In the genomic region with DNA sequence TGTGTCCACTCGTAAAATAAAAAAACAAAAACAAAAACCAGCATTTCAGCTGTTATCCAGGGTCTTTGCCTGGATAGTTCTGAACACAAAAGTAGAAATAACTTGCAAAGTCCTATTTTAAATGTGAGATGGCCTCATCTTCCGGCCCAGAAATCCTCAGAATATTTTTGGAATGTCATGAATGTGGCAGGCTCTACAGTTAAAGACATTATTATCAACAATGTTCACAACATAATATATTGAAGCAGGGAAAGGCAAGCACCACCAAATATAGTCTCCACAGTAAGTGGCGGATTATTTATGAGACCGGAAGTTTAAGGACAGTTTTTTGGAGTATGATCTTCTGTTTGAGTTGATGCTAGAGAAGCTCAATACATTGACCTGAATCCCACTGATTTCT, we compare ENCODE assay signal across 9 cellular contexts. TPM values are rescaled to one million over a fixed set of nuclear protein-coding genes. Genes with fewer than 3 reads are reported as not detected.
DNase-seq lines count a peak whose midpoint lies in the region; ATAC-seq, FAIRE-seq and TF ChIP-seq lines count a peak whose summit lies in the region.
"Had no signal": no experiment of that assay in that cellular context is flagged by ENCODE, and none has a peak within 500 bp of the region (broad histone marks: within the 10 kb centered on the region; RNA-seq: fewer than 3 reads in every experiment).

No MANE protein-coding gene starts in this region.

- no peak for TF ChIP-seq EP300 in K562 (IDR thresholded peaks at IDR 0.05; ENCODE audit: low read length)

- H3K4me1 Mint-ChIP-seq in stimulated activated naive CD8-positive, alpha-beta T cell treated with anti-CD3 and anti-CD28 coated beads, Interleukin-15, Interleukin-2, amounts not matched to agents 100 ng/mL and 50 ng/mL, for 24 hours (ENCODE audit: low read depth), result peaks cover 18% of the 10 kb centered on the region
- H3K4me1 Mint-ChIP-seq in stimulated activated naive CD8-positive, alpha-beta T cell treated with anti-CD3 and anti-CD28 coated beads, Interleukin-15, amount 100 ng/mL, for 72 hours, result peaks cover 25% of the 10 kb centered on the region

- POLR2A ChIA-PET in K562 (lab: Yijun Ruan, JAX), result interaction anchor here (0.9 to 1.6 kb wide), 3 partner anchors 8 to 13 kb away, joined by 3 to 5 read pairs (median 3); no protein-coding TSS in a partner anchor

- CTCF ChIA-PET in K562 (lab: Yijun Ruan, JAX; ENCODE audit: low intra/inter-chr PET ratio), result interaction anchor here (0.9 kb wide), 1 partner anchor 342 kb away, joined by 3 read pairs; no protein-coding TSS in a partner anchor

- H3K9me3 ChIP-seq in K562 (replicated peaks; ENCODE audit: control insufficient read depth, insufficient read depth, low read depth, low read length), result no peaks in the 10 kb centered on the region
- H3K9me3 ChIP-seq in mesenchymal stem cell (ENCODE audit: control insufficient read depth, low read length), result no peaks in the 10 kb centered on the region
- no peaks in the 10 kb centered on the region for H3K9me3 ChIP-seq in Karpas-422 (ENCODE audit: low read length)
- H3K9me3 ChIP-seq in mucosa of descending colon, result no peaks in the 10 kb centered on the region

- no peaks in the 10 kb centered on the region for H4K20me1 ChIP-seq in K562 (replicated peaks; ENCODE audit: control insufficient read depth, insufficient read depth, low read length)
- H4K20me1 ChIP-seq in Karpas-422 (ENCODE audit: insufficient read depth, low read depth, low read length), result peaks cover 8% of the 10 kb centered on the region; the same call in 1 of the 2 replicates

- intact Hi-C loops in K562 (cut with micrococcal nuclease), result loop anchor here (5.0 to 10.0 kb wide), 2 partner anchors 108 to 225 kb away; partner anchors contain the start of genes ARV1, COG2 and TTC13
- intact Hi-C loops in mucosa of descending colon (cut with DNase I, micrococcal nuclease), result no loop called here

- peak overlapping the region; percentile 97 for H2BK5ac ChIP-seq in mesenchymal stem cell (ENCODE audit: low read depth, low read length, poor library complexity, severe bottlenecking)

- H3K36me3 Mint-ChIP-seq in stimulated activated naive CD8-positive, alpha-beta T cell treated with anti-CD3 and anti-CD28 coated beads, Interleukin-15, Interleukin-2, amounts not matched to agents 100 ng/mL and 50 ng/mL, for 24 hours (ENCODE audit: low read depth), result no peaks in the 10 kb centered on the region

- no peak for DNase-seq in stimulated activated naive CD8-positive, alpha-beta T cell treated with anti-CD3 and anti-CD28 coated beads, Interleukin-15, amount 100 ng/mL, for 72 hours
- DNase-seq in K562 (ENCODE audit: extremely low read depth in 1 of 4, low spot score in 3 of 4), result no peak
- peak; percentile 46 for DNase-seq in mesenchymal stem cell
- DNase-seq in Karpas-422, result no peak
- no peak for DNase-seq in 8988T
- DNase-seq in mucosa of descending colon, result no peak
- no peak for DNase-seq in NCI-H2107 (lab: John Stamatoyannopoulos, UW)
- DNase-seq: DMS 273 treated with DMSO at 0.1 percent for 48 hours had no signal

- H3K9ac ChIP-seq in K562 (ENCODE audit: insufficient read depth in 1 of 2, low read depth in 2 of 2, low read length in 2 of 2) (no peak overlapping the region), mesenchymal stem cell (ENCODE audit: low read length) (peak overlapping the region; percentile 91), Karpas-422 (ENCODE audit: low read length) (no peak overlapping the region)

- no peak overlapping the region for H3K4ac ChIP-seq in mesenchymal stem cell (ENCODE audit: low read depth in 1 of 2, low read length in 2 of 2)

- H3K4me2 ChIP-seq in K562 (ENCODE audit: insufficient read depth, low read length) (no peak overlapping the region), mesenchymal stem cell (ENCODE audit: low read length, poor library complexity, severe bottlenecking) (peak overlapping the region; percentile 92), Karpas-422 (ENCODE audit: low read depth, low read length, poor library complexity, severe bottlenecking) (no peak overlapping the region)

- H4K91ac ChIP-seq in mesenchymal stem cell (ENCODE audit: low read length), result no peak overlapping the region

- 88% methylated on average over 4 of the region's 4 CpGs for WGBS in K562 (ENCODE audit: insufficient coverage, low coverage, missing lambda C conversion rate)
- 0% methylated on average over 1 of the region's 4 CpGs for WGBS in mesenchymal stem cell

- peaks cover 38% of the 10 kb centered on the region for H3K27me3 Mint-ChIP-seq in stimulated activated naive CD8-positive, alpha-beta T cell treated with anti-CD3 and anti-CD28 coated beads, Interleukin-15, Interleukin-2, amounts not matched to agents 100 ng/mL and 50 ng/mL, for 24 hours
- peaks cover 47% of the 10 kb centered on the region for H3K27me3 Mint-ChIP-seq in stimulated activated naive CD8-positive, alpha-beta T cell treated with anti-CD3 and anti-CD28 coated beads, Interleukin-15, amount 100 ng/mL, for 72 hours

- in situ Hi-C loops in K562 (cut with MboI), result no loop called here

- H3K27ac ChIP-seq in K562 (ENCODE audit: extremely low read depth, low read depth, low read length), result no peak overlapping the region
- peak overlapping the region; percentile 88 for H3K27ac ChIP-seq in mesenchymal stem cell (ENCODE audit: low read length, poor library complexity, severe bottlenecking)
- no peak overlapping the region for H3K27ac ChIP-seq in Karpas-422 (ENCODE audit: low read length)

- BruUV-seq in K562 (replicated peaks; lab: Mats Ljungman, UMichigan), result no TSS peak

- peaks cover 3% of the 10 kb centered on the region for H3K79me1 ChIP-seq in mesenchymal stem cell (replicated peaks; ENCODE audit: low read length, poor library complexity, severe bottlenecking)

- no peak overlapping the region for H4K8ac ChIP-seq in mesenchymal stem cell (ENCODE audit: low read length)

- H2BK120ac ChIP-seq in mesenchymal stem cell (ENCODE audit: low read depth, low read length), result no peak overlapping the region

- no peak overlapping the region for H3K14ac ChIP-seq in mesenchymal stem cell (ENCODE audit: low read length in 2 of 2)

- no peak overlapping the region for H3K18ac ChIP-seq in mesenchymal stem cell (ENCODE audit: low read depth in 1 of 2, low read length in 2 of 2)

- no peak overlapping the region for H3K23ac ChIP-seq in mesenchymal stem cell (ENCODE audit: low read length in 2 of 2)

- TF ChIP-seq CTCF in K562 (IDR thresholded peaks at IDR 0.05 in 2 of 3, conservative IDR thresholded peaks at IDR 0.05 in 1 of 3; ENCODE audit: insufficient read depth in 2 of 3, low read depth in 1 of 3, low read length in 3 of 3) (no peak), mucosa of descending colon (IDR thresholded peaks at IDR 0.05) (no peak)

- H3K4me3 ChIP-seq in K562 (no peak overlapping the region), mesenchymal stem cell (ENCODE audit: insufficient read depth in 1 of 2, low read depth in 1 of 2, low read length in 2 of 2) (peak overlapping the region in 1 of 2 experiments; percentile 80), Karpas-422 (ENCODE audit: low read length) (no peak overlapping the region), mucosa of descending colon (no peak overlapping the region)

- no peaks in the 10 kb centered on the region for H3K9me1 ChIP-seq in K562 (ENCODE audit: control insufficient read depth, insufficient read depth, low read length)

- peak overlapping the region; percentile 84 for H2AFZ ChIP-seq in K562 (ENCODE audit: low read depth, low read length)
- H2AFZ ChIP-seq in mesenchymal stem cell (ENCODE audit: low read depth, low read length), result no peak overlapping the region
- H2AFZ ChIP-seq in Karpas-422 (ENCODE audit: low read length), result no peak overlapping the region

- no peaks in the 10 kb centered on the region for H3K9me2 ChIP-seq in Karpas-422 (replicated peaks; ENCODE audit: insufficient read depth, low read length)

- H3K36me3 ChIP-seq in K562 (ENCODE audit: control insufficient read depth, insufficient read depth, low read length) (no peaks in the 10 kb centered on the region), mesenchymal stem cell (ENCODE audit: control insufficient read depth in 1 of 2, insufficient read depth in 2 of 2, low read depth in 1 of 2, low read length in 2 of 2) (peaks cover 3 to 5% of the 10 kb centered on the region in 2 experiments), Karpas-422 (ENCODE audit: insufficient read depth, low read length) (no peaks in the 10 kb centered on the region), mucosa of descending colon (ENCODE audit: low read depth) (no peaks in the 10 kb centered on the region)

- peak overlapping the region; percentile 63 for H3K4me3 Mint-ChIP-seq in stimulated activated naive CD8-positive, alpha-beta T cell treated with anti-CD3 and anti-CD28 coated beads, Interleukin-15, Interleukin-2, amounts not matched to agents 100 ng/mL and 50 ng/mL, for 24 hours
- peak overlapping the region in 1 of 2 donors; percentile 32 for H3K4me3 Mint-ChIP-seq in stimulated activated naive CD8-positive, alpha-beta T cell treated with anti-CD3 and anti-CD28 coated beads, Interleukin-15, amount 100 ng/mL, for 72 hours

- peak overlapping the region; percentile 100 for H2BK15ac ChIP-seq in mesenchymal stem cell (ENCODE audit: low read depth, poor library complexity, severe bottlenecking)

- TF ChIP-seq RAD21 in K562 (CRISPR knock-in tag; conservative IDR thresholded peaks at IDR 0.05 in 1 of 2, IDR thresholded peaks at IDR 0.05 in 1 of 2), result no peak

- TF ChIP-seq POLR2A in K562 (conservative IDR thresholded peaks at IDR 0.05), result no peak

- FAIRE-seq in K562 (lab: Jason Lieb, UNC), result no peak

- no peak overlapping the region for H3K27ac Mint-ChIP-seq in stimulated activated naive CD8-positive, alpha-beta T cell treated with anti-CD3 and anti-CD28 coated beads, Interleukin-15, Interleukin-2, amounts not matched to agents 100 ng/mL and 50 ng/mL, for 24 hours
- H3K27ac Mint-ChIP-seq in stimulated activated naive CD8-positive, alpha-beta T cell treated with anti-CD3 and anti-CD28 coated beads, Interleukin-15, amount 100 ng/mL, for 72 hours, result no peak overlapping the region

- no peak for ATAC-seq in stimulated activated naive CD8-positive, alpha-beta T cell treated with anti-CD3 and anti-CD28 coated beads, Interleukin-15, amount 100 ng/mL, for 72 hours
- ATAC-seq in K562, result no peak
- no peak for ATAC-seq in mucosa of descending colon

- no peaks in the 10 kb centered on the region for H3K9me3 Mint-ChIP-seq in stimulated activated naive CD8-positive, alpha-beta T cell treated with anti-CD3 and anti-CD28 coated beads, Interleukin-15, Interleukin-2, amounts not matched to agents 100 ng/mL and 50 ng/mL, for 24 hours
- H3K9me3 Mint-ChIP-seq in stimulated activated naive CD8-positive, alpha-beta T cell treated with anti-CD3 and anti-CD28 coated beads, Interleukin-15, amount 100 ng/mL, for 72 hours, result no peaks in the 10 kb centered on the region

- peaks cover 14 to 22% of the 10 kb centered on the region in 2 experiments; a peak in 4 of 5 replicates for H3K4me1 ChIP-seq in K562 (replicated peaks in 1 of 2; ENCODE audit: control insufficient read depth in 2 of 2, insufficient read depth in 2 of 2, low read length in 2 of 2)
- H3K4me1 ChIP-seq in mesenchymal stem cell (ENCODE audit: control insufficient read depth, insufficient read depth, low read depth, low read length), result peaks cover 17% of the 10 kb centered on the region
- peaks cover 15% of the 10 kb centered on the region for H3K4me1 ChIP-seq in Karpas-422 (ENCODE audit: low read length)
- peaks cover 7% of the 10 kb centered on the region for H3K4me1 ChIP-seq in mucosa of descending colon (ENCODE audit: low read depth)

- no peak overlapping the region for H2AK5ac ChIP-seq in mesenchymal stem cell (ENCODE audit: low read length, severe bottlenecking)

- H3K27me3 ChIP-seq in K562 (ENCODE audit: control insufficient read depth in 2 of 2, insufficient read depth in 2 of 2, low read length in 2 of 2) (peaks cover 0 to 2% of the 10 kb centered on the region in 2 experiments; a peak in 2 of 5 replicates), mesenchymal stem cell (ENCODE audit: control insufficient read depth in 1 of 2, insufficient read depth in 1 of 2, low read length in 2 of 2) (no peaks in the 10 kb centered on the region), Karpas-422 (ENCODE audit: low read length) (no peaks in the 10 kb centered on the region)

- H3K79me2 ChIP-seq in K562 (ENCODE audit: control insufficient read depth, insufficient read depth, low read length) (peaks cover 4% of the 10 kb centered on the region; the same call in 1 of the 3 replicates), Karpas-422 (ENCODE audit: low read length) (no peaks in the 10 kb centered on the region)

- no peak overlapping the region for H2BK12ac ChIP-seq in mesenchymal stem cell (ENCODE audit: low read length in 2 of 2)

RNA-seq across cellular contexts. Expression of gene C1orf198, which starts 1.2 kb away (rescaled TPM):
- 4.8 and 5.8 TPM in 2 replicates for total RNA-seq in K562 (2011; cell fraction: chromatin; rRNA removed; ENCODE audit: low replicate concordance)
- total RNA-seq in K562 (2011; cell fraction: nucleolus; rRNA removed), result 4.3 and 4.8 TPM in 2 replicates
- total RNA-seq in K562 (2011; cell fraction: nucleoplasm; rRNA removed), result 5.3 and 6.9 TPM in 2 replicates
- 10.8 and 11.9 TPM in 2 replicates for total RNA-seq in K562 (2014; rRNA removed)
- 7.6 and 7.9 TPM in 2 replicates for total RNA-seq in K562 (2014; rRNA removed; fragmentation: Illumina TruSeq; extraction: Trizol)
- total RNA-seq in K562 (2015; rRNA removed; fragmentation: Illumina TruSeq; extraction: Trizol), result 9.5 and 10.2 TPM in 2 replicates
- total RNA-seq in K562 (2021), result 13.4 and 15.3 TPM in 2 replicates
- 8.6 and 15.1 TPM in 2 replicates for polyA plus RNA-seq in K562 (2011; rRNA removed)
- polyA plus RNA-seq in K562 (2011; cell fraction: cytosol; rRNA removed), result 10.8 and 13.9 TPM in 2 replicates
- polyA plus RNA-seq in K562 (2011; cell fraction: nucleus; rRNA removed), result 5.1 and 6.2 TPM in 2 replicates
- 7.7 and 9.1 TPM in 2 replicates for polyA plus RNA-seq in K562 (2012)
- 10.7 and 11.2 TPM in 2 replicates for polyA plus RNA-seq in K562 (2014; fragmentation: Illumina TruSeq; extraction: Trizol)
- 1 to 10 TPM; 2.0 to 2.2 TPM for polyA plus RNA-seq in K562 (2014; fragmentation: Nextera tagmentation; extraction: Ambion mirVana)
- polyA plus RNA-seq in K562 (2014; rRNA removed), result 10.4 and 13.5 TPM in 2 replicates
- 8.2 and 19.0 TPM in 2 replicates for polyA minus RNA-seq in K562 (2011; rRNA and poly(A)+ RNA removed)
- polyA minus RNA-seq in K562 (2011; cell fraction: cytosol; rRNA and poly(A)+ RNA removed), result 8.6 and 14.5 TPM in 2 replicates
- 4.8 TPM in 2 replicates for polyA minus RNA-seq in K562 (2011; cell fraction: nucleus; rRNA and poly(A)+ RNA removed)
- polyA plus RNA-seq in mesenchymal stem cell (2013, experiment 1 of 2), result 40.5 TPM
- 39.9 TPM for polyA plus RNA-seq in mesenchymal stem cell (2013, experiment 2 of 2)
- total RNA-seq in Karpas-422 (2014; rRNA removed; shearing (Covaris generic); ENCODE audit: low replicate concordance), result 3.0 and 3.7 TPM in 2 replicates
- total RNA-seq in mucosa of descending colon, result 10 to 100 TPM in 2 of 3 donors, 1 to 10 TPM in 1; 9.8 to 35.9 (median 15.5) TPM
